8 cellular contexts compared by ENCODE assay signal in genomic region chr7:101251871-101252659, GRCh38. TPM values are rescaled to one million over a fixed set of nuclear protein-coding genes. Genes with fewer than 3 reads are reported as not detected.
A peak's percentile ranks its signal among the peaks of the same experiment; 100 is the strongest.
DNase-seq lines count a peak whose midpoint lies in the region; ATAC-seq, FAIRE-seq and TF ChIP-seq lines count a peak whose summit lies in the region.

No MANE protein-coding gene starts in this region.

- H3K36me3 Mint-ChIP-seq in naive thymus-derived CD4-positive, alpha-beta T cell, result peaks cover 5 to 16% (median 9%) of the 10 kb centered on the region in 5 donors
- peaks cover 29% of the 10 kb centered on the region for H3K36me3 Mint-ChIP-seq in stimulated activated memory B cell treated with anti-CD40 and anti-IgM and Interleukin-4, amounts not matched to agents 10 μg/mL and 1 μg/mL and 100 μg/mL, for 72 hours

- H3K27ac Mint-ChIP-seq in naive thymus-derived CD4-positive, alpha-beta T cell, result peak overlapping the region; percentile 90 to 99 (median 97)
- H3K27ac Mint-ChIP-seq in stimulated activated memory B cell treated with anti-CD40 and anti-IgM and Interleukin-4, amounts not matched to agents 10 μg/mL and 1 μg/mL and 100 μg/mL, for 72 hours, result peak overlapping the region; percentile 98

- H3K4me3 ChIP-seq in fibroblast of mammary gland (ENCODE audit: control insufficient read depth, low read depth, low read length), result peak overlapping the region; percentile 97
- peak overlapping the region; percentile 76 for H3K4me3 ChIP-seq in naive thymus-derived CD4-positive, alpha-beta T cell (ENCODE audit: low read length)

- H3K9me3 ChIP-seq in naive thymus-derived CD4-positive, alpha-beta T cell (ENCODE audit: control insufficient read depth in 2 of 3, low read length in 3 of 3), result no peaks in the 10 kb centered on the region

- H3K9me3 Mint-ChIP-seq in naive thymus-derived CD4-positive, alpha-beta T cell, result no peaks in the 10 kb centered on the region
- no peaks in the 10 kb centered on the region for H3K9me3 Mint-ChIP-seq in stimulated activated memory B cell treated with anti-CD40 and anti-IgM and Interleukin-4, amounts not matched to agents 10 μg/mL and 1 μg/mL and 100 μg/mL, for 72 hours

- H3K4me3 Mint-ChIP-seq in naive thymus-derived CD4-positive, alpha-beta T cell, result peak overlapping the region; percentile 94 to 100 (median 99)
- peak overlapping the region; percentile 93 for H3K4me3 Mint-ChIP-seq in stimulated activated memory B cell treated with anti-CD40 and anti-IgM and Interleukin-4, amounts not matched to agents 10 μg/mL and 1 μg/mL and 100 μg/mL, for 72 hours

- peaks cover 0 to 4% (median 0%) of the 10 kb centered on the region in 5 donors for H3K27me3 Mint-ChIP-seq in naive thymus-derived CD4-positive, alpha-beta T cell
- H3K27me3 Mint-ChIP-seq in stimulated activated memory B cell treated with anti-CD40 and anti-IgM and Interleukin-4, amounts not matched to agents 10 μg/mL and 1 μg/mL and 100 μg/mL, for 72 hours, result peaks cover 10% of the 10 kb centered on the region

- H3K4me1 Mint-ChIP-seq in naive thymus-derived CD4-positive, alpha-beta T cell, result peaks cover 28 to 39% (median 32%) of the 10 kb centered on the region in 7 donors
- peaks cover 33% of the 10 kb centered on the region for H3K4me1 Mint-ChIP-seq in stimulated activated memory B cell treated with anti-CD40 and anti-IgM and Interleukin-4, amounts not matched to agents 10 μg/mL and 1 μg/mL and 100 μg/mL, for 72 hours

- peak; percentile 99 for DNase-seq in ELF-1 (ENCODE audit: low read depth, low spot score)
- peak; percentile 97 for DNase-seq in H54 (ENCODE audit: insufficient read length, low spot score)
- peak; percentile 100 for DNase-seq in LoVo (ENCODE audit: low spot score)
- peak; percentile 98 for DNase-seq in RWPE1 (ENCODE audit: low spot score)
- peak; percentile 96 for DNase-seq in activated T-helper 9 cell treated with anti-CD3 and anti-CD28 coated beads, Interleukin-2, amount 50 U/mL, for 16 hours (ENCODE audit: low read depth)
- DNase-seq in fibroblast of mammary gland (ENCODE audit: low read depth), result peak; percentile 96
- DNase-seq in naive thymus-derived CD4-positive, alpha-beta T cell, result peak; percentile 95 to 98 (median 97)

- CTCF ChIA-PET in RWPE1 (lab: Yijun Ruan, JAX), result interaction anchor here (1.0 kb wide), 1 partner anchor 31 kb away, joined by 3 read pairs; no protein-coding TSS in a partner anchor
- CTCF ChIA-PET in naive thymus-derived CD4-positive, alpha-beta T cell (lab: Charles Lee), result interaction anchor here (4.6 kb wide), 1 partner anchor 8 kb away, joined by 23 read pairs; the partner anchor contains the start of gene FIS1

- peak; percentile 60 for TF ChIP-seq POLR2A in H54 (IDR thresholded peaks at IDR 0.05; ENCODE audit: low read depth, low read length)

- no peak for TF ChIP-seq CTCF in RWPE1 (conservative IDR thresholded peaks at IDR 0.05; ENCODE audit: low read depth)
- TF ChIP-seq CTCF in fibroblast of mammary gland (conservative IDR thresholded peaks at IDR 0.05; ENCODE audit: control insufficient read depth, insufficient read depth, low read depth, low read length), result no peak

- intact Hi-C loops in naive thymus-derived CD4-positive, alpha-beta T cell (cut with micrococcal nuclease), result loop anchor here (1.0 to 5.0 kb wide), 11 partner anchors 8 to 1335 kb away; partner anchors contain the start of genes IFT22 (in 2 of the 2), ZNHIT1 (in 2 of the 2), TRIM4 (in 1 of the 2) and TRIM56 (in 1 of the 2)

- no peaks in the 10 kb centered on the region for H3K27me3 ChIP-seq in naive thymus-derived CD4-positive, alpha-beta T cell (ENCODE audit: control insufficient read depth in 2 of 2, insufficient read depth in 2 of 2, low read length in 2 of 2)

- peaks cover 13 to 16% of the 10 kb centered on the region in 2 donors for H3K4me1 ChIP-seq in naive thymus-derived CD4-positive, alpha-beta T cell (ENCODE audit: control insufficient read depth in 2 of 2, insufficient read depth in 2 of 2, low read length in 2 of 2)

- H3K27ac ChIP-seq in RWPE1, result peak overlapping the region; percentile 80
- peak overlapping the region; percentile 87 for H3K27ac ChIP-seq in naive thymus-derived CD4-positive, alpha-beta T cell (ENCODE audit: low read depth, low read length)

- FAIRE-seq in H54 (lab: Jason Lieb, UNC), result no peak

- H3K36me3 ChIP-seq in naive thymus-derived CD4-positive, alpha-beta T cell (ENCODE audit: control insufficient read depth in 2 of 3, insufficient read depth in 3 of 3, low read length in 3 of 3), result peaks cover 0 to 13% (median 0%) of the 10 kb centered on the region in 3 experiments

- peak; percentile 100 for ATAC-seq in naive thymus-derived CD4-positive, alpha-beta T cell
- peak; percentile 100 for ATAC-seq in stimulated activated memory B cell treated with anti-CD40 and anti-IgM and Interleukin-4, amounts not matched to agents 10 μg/mL and 1 μg/mL and 100 μg/mL, for 72 hours

- POLR2A ChIA-PET in RWPE1 (lab: Yijun Ruan, JAX; ENCODE audit: low non-redundant PET), result no interaction called here
- POLR2A ChIA-PET in naive thymus-derived CD4-positive, alpha-beta T cell (lab: Charles Lee), result interaction anchor here (1.0 to 3.7 kb wide), 3 partner anchors 8 to 82 kb away, joined by 3 to 23 read pairs (median 15); partner anchors contain the start of genes FIS1, PLOD3 and ZNHIT1

RNA-seq across cellular contexts. Expression of gene FIS1, which starts 7.2 kb away (rescaled TPM):
- total RNA-seq in naive thymus-derived CD4-positive, alpha-beta T cell, result 100 to 1,000 TPM in 4 of 5 experiments, 10 to 100 TPM in 1; 79.8 to 121 (median 107) TPM
- 100 to 1,000 TPM; 234 to 253 TPM for polyA plus RNA-seq in naive thymus-derived CD4-positive, alpha-beta T cell

RNA-seq across cellular contexts. Expression of gene CLDN15, which starts 14.5 kb away (rescaled TPM):
- 10 to 100 TPM; 22.9 to 58.6 (median 27.4) TPM for total RNA-seq in naive thymus-derived CD4-positive, alpha-beta T cell
- 1 to 10 TPM in 1 of 2 donors, under 1 TPM in 1; 0.51 to 3.3 TPM for polyA plus RNA-seq in naive thymus-derived CD4-positive, alpha-beta T cell

RNA-seq across cellular contexts. Expression of gene ZNHIT1, which starts 34.1 kb away (rescaled TPM):
- 10 to 100 TPM; 32.1 to 72.1 (median 37.6) TPM for total RNA-seq in naive thymus-derived CD4-positive, alpha-beta T cell
- polyA plus RNA-seq in naive thymus-derived CD4-positive, alpha-beta T cell, result 10 to 100 TPM; 39.9 to 57.3 TPM

RNA-seq across cellular contexts. Expression of gene PLOD3, which starts 34.7 kb away (rescaled TPM):
- 10 to 100 TPM; 18.5 to 88.4 (median 44.2) TPM for total RNA-seq in naive thymus-derived CD4-positive, alpha-beta T cell
- polyA plus RNA-seq in naive thymus-derived CD4-positive, alpha-beta T cell, result 10 to 100 TPM; 15.7 to 25.4 TPM

RNA-seq across cellular contexts. Expression of gene MOGAT3, which starts 51.2 kb away (rescaled TPM):
- not detected for total RNA-seq in naive thymus-derived CD4-positive, alpha-beta T cell
- not detected for polyA plus RNA-seq in naive thymus-derived CD4-positive, alpha-beta T cell

Comparison
In these comparisons a context has a peak if more than half of its experiments do, and no peak if none do; other contexts are left out.
1. Peak in every context shown above with its lines: DNase-seq, ATAC-seq, H3K4me3 ChIP-seq and H3K27ac ChIP-seq.